8 cellular contexts compared by ENCODE assay signal in the genomic region with DNA sequence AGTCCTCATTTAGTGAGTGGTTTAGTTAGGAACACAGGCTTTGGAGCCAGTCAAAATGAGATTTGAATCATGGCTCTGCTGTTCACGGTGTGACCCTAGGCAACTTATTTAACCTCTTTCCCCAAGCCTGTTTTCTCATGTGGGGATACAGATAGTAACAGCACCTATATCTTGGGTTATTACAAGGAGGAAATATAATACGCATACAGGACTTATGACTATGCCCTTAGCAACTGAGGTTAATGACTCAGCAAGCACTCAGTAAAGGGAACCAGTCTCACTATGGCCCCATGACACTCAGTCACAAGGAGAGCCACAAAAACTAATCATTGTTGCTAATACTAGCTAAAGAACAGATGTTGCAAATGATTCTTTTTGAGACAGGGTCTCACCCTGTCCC.
A peak's percentile ranks its signal among the peaks of the same experiment; 100 is the strongest.
DNase-seq lines count a peak whose midpoint lies in the region; ATAC-seq lines count a peak whose summit lies in the region.

No MANE protein-coding gene starts in this region.

- peak overlapping the region; percentile 31 for H3K27ac Mint-ChIP-seq in stimulated activated naive B cell treated with anti-CD40 and anti-IgM and Interleukin-4, amounts not matched to agents 10 μg/mL and 1 μg/mL and 100 μg/mL, for 72 hours

- in situ Hi-C loops in ACHN (cut with HindIII; ENCODE audit: low pct_ligation_motif_present, low pct_unique_long_range_greater_than_20kb, low sequenced_read_pairs): no loop called here

- no peak overlapping the region for H3K4me3 Mint-ChIP-seq in stimulated activated naive B cell treated with anti-CD40 and anti-IgM and Interleukin-4, amounts not matched to agents 10 μg/mL and 1 μg/mL and 100 μg/mL, for 72 hours

- ATAC-seq in GM19351 (IDR thresholded peaks at IDR 0.05; ENCODE audit: unreplicated experiment) (peak; percentile 87), HG03469 (IDR thresholded peaks at IDR 0.05; ENCODE audit: unreplicated experiment) (peak; percentile 74)
- ATAC-seq in stimulated activated naive B cell treated with anti-CD40 and anti-IgM and Interleukin-4, amounts not matched to agents 10 μg/mL and 1 μg/mL and 100 μg/mL, for 72 hours (replicated peaks): peak; percentile 88 to 93

- H3K27me3 Mint-ChIP-seq in stimulated activated naive B cell treated with anti-CD40 and anti-IgM and Interleukin-4, amounts not matched to agents 10 μg/mL and 1 μg/mL and 100 μg/mL, for 72 hours: no peaks in the 10 kb centered on the region

- DNase-seq in ACHN (peak; percentile 8), amniotic epithelial cell (ENCODE audit: low read depth) (peak; percentile 56), T1000 (lab: John Stamatoyannopoulos, UW) (no peak), DMS153 (lab: John Stamatoyannopoulos, UW) (no peak), NCI-H187 (lab: John Stamatoyannopoulos, UW) (no peak)
- no peak for DNase-seq in stimulated activated naive B cell treated with anti-CD40 and anti-IgM and Interleukin-4, amounts not matched to agents 10 μg/mL and 1 μg/mL and 100 μg/mL, for 72 hours

- peaks cover 12 to 37% of the 10 kb centered on the region in 2 donors for H3K4me1 Mint-ChIP-seq in stimulated activated naive B cell treated with anti-CD40 and anti-IgM and Interleukin-4, amounts not matched to agents 10 μg/mL and 1 μg/mL and 100 μg/mL, for 72 hours

- H3K36me3 Mint-ChIP-seq in stimulated activated naive B cell treated with anti-CD40 and anti-IgM and Interleukin-4, amounts not matched to agents 10 μg/mL and 1 μg/mL and 100 μg/mL, for 72 hours: peaks cover 13 to 31% of the 10 kb centered on the region in 2 donors

- H3K9me3 Mint-ChIP-seq in stimulated activated naive B cell treated with anti-CD40 and anti-IgM and Interleukin-4, amounts not matched to agents 10 μg/mL and 1 μg/mL and 100 μg/mL, for 72 hours: peaks cover 4 to 5% of the 10 kb centered on the region in 2 donors

Comparison
In these comparisons a context has a peak if more than half of its experiments do, and no peak if none do; other contexts are left out.
1. DNase-seq: peak in ACHN (single experiment) and amniotic epithelial cell (single experiment); none in stimulated activated naive B cell treated with anti-CD40 and anti-IgM and Interleukin-4, amounts not matched to agents 10 μg/mL and 1 μg/mL and 100 μg/mL, for 72 hours (single experiment), T1000 (single experiment), DMS153 (single experiment) and NCI-H187 (0 of 2).
2. Peak in every context shown above with its lines, with median percentiles within 50 percentile points of each other: ATAC-seq.